ENCODE assay signal across 9 cellular contexts in the genomic region with DNA sequence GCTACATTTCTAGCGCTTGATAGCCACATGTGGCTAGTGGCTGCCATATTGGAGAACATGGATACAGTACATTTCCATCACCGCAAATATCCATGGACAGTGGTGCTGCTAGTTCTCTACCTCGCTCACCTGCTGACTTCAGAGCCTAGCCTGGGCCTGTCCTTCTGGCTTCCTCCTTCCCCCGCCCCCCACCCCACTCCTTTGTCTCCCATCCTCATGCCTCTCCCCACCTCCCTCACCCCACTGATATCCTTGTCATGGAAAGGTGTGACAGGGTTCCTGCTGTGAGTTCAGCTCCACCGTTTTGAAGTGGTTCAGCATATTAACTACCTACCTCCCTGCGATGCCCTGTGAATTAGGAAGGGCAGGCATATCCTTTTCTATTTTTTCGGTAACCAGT. TPM values are rescaled to one million over a fixed set of nuclear protein-coding genes. Genes with fewer than 3 reads are reported as not detected.
"Had no signal": no experiment of that assay in that cellular context is flagged by ENCODE, and none has a peak within 500 bp of the region (broad histone marks: within the 10 kb centered on the region; RNA-seq: fewer than 3 reads in every experiment).

No MANE protein-coding gene starts in this region.

- H3K27ac Mint-ChIP-seq: HFFc6, IgD-negative memory B cell had no signal

- H3K4me2 ChIP-seq: KMS-11 had no signal

- ATAC-seq: HCT116, HepG2 had no signal

- DNase-seq: GM23248, HFFc6, KBM-7 had no signal

- H3K9me3 ChIP-seq: HAP-1 had no signal

- H3K9me3 Mint-ChIP-seq: HFFc6, IgD-negative memory B cell had no signal

- H3K4me3 Mint-ChIP-seq: HFFc6, IgD-negative memory B cell had no signal

- H2AFZ ChIP-seq: GM23248 had no signal

- H3K27ac ChIP-seq: GM23248, HL-60, KMS-11 had no signal

- H3K4me3 ChIP-seq: GM23248, HAP-1 had no signal

- H3K36me3 Mint-ChIP-seq: IgD-negative memory B cell had no signal

- H3K4me1 ChIP-seq: HAP-1 had no signal

- H3K9ac ChIP-seq: GM23248, KMS-11 had no signal

RNA-seq across cellular contexts. Expression of gene NKX2-2, which starts 14.2 kb away (rescaled TPM):
- total RNA-seq: GM23248, HepG2 had no signal
- polyA plus RNA-seq: GM23248, HepG2, IgD-negative memory B cell had no signal
